ENCODE assay signal across 8 cellular contexts in the genomic region with DNA sequence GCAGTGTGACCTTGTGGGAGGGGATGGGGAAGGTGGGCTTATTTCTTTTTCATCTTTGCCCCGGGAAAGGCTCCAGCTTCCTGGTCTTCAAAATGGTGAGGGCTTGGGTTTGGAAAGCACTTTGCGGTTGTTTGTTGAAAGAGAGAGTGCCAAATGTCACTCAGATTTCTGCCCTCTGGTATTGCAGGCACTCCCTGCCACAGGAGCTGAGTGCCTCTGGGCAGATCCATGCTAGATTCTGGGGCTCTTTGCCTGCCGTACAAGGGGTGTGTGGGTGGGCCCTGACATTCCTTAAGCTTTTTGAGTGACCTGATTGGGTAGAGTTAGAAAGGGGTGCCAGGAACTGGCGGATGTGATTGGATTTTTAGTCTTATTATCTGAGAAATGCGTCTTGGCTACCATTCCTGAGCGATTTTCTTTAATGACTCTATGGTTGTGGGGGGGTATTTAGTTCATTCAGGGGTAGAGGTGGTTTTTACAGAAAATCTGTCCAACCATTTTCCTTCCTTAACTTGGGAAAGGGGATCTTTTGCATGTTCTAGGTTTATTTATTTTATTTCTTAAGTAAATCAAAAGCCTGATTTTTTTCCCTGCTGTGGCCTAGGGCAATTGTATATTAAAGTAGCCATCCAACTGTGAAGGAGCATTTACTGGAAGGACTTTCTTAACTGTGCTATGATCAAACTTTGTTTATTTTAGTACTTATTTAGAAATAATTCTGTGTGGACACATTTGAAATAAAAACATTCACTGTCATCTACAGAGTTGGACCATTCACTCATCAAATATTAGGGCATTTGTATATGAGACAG. TPM values are rescaled to one million over a fixed set of nuclear protein-coding genes. Genes with fewer than 3 reads are reported as not detected.
A peak's percentile ranks its signal among the peaks of the same experiment; 100 is the strongest.
DNase-seq lines count a peak whose midpoint lies in the region; ATAC-seq, FAIRE-seq and TF ChIP-seq lines count a peak whose summit lies in the region.

No MANE protein-coding gene starts in this region.

- H3K36me3 Mint-ChIP-seq in astrocyte (ENCODE audit: low read depth, unreplicated experiment) = no peaks in the 10 kb centered on the region
- no peaks in the 10 kb centered on the region for H3K36me3 Mint-ChIP-seq in activated CD4-positive, alpha-beta memory T cell treated with anti-CD3 and anti-CD28 coated beads for 36 hours

- H3K9me3 ChIP-seq in heart right ventricle = no peaks in the 10 kb centered on the region
- H3K9me3 ChIP-seq in astrocyte (ENCODE audit: insufficient read depth, low read depth, low read length) = no peaks in the 10 kb centered on the region

- H3K27me3 ChIP-seq in heart right ventricle (no peaks in the 10 kb centered on the region), astrocyte (ENCODE audit: insufficient read depth, low read length) (no peaks in the 10 kb centered on the region), kidney epithelial cell (ENCODE audit: control insufficient read depth, insufficient read depth, low read length) (no peaks in the 10 kb centered on the region)

- no peak overlapping the region for H2AFZ ChIP-seq in astrocyte (ENCODE audit: low read depth, low read length)

- H3K27ac Mint-ChIP-seq in astrocyte (ENCODE audit: unreplicated experiment) = no peak overlapping the region
- no peak overlapping the region for H3K27ac Mint-ChIP-seq in activated CD4-positive, alpha-beta memory T cell treated with anti-CD3 and anti-CD28 coated beads for 36 hours

- no peak for DNase-seq in heart right ventricle
- DNase-seq in cardiac septum (ENCODE audit: low spot score) = no peak
- DNase-seq in astrocyte (ENCODE audit: low read depth) = peak; percentile 90
- no peak for DNase-seq in kidney epithelial cell (ENCODE audit: low read depth)
- DNase-seq in NCI-H1436 treated with DMSO at 0.1 percent for 48 hours (lab: John Stamatoyannopoulos, UW) = no peak
- no peak for DNase-seq in NCI-H526 treated with DMSO at 0.1 percent for 48 hours (lab: John Stamatoyannopoulos, UW)
- DNase-seq in activated CD4-positive, alpha-beta memory T cell treated with anti-CD3 and anti-CD28 coated beads for 36 hours = no peak

- peak overlapping the region in 7 of 10 donors; percentile 4 to 99 (median 84) for H3K4me3 ChIP-seq in heart right ventricle
- H3K4me3 ChIP-seq in astrocyte (ENCODE audit: insufficient read depth, low read depth, low read length) = peak overlapping the region; percentile 73
- peak overlapping the region; percentile 15 for H3K4me3 ChIP-seq in kidney epithelial cell (ENCODE audit: low read depth, low read length)

- 18 to 27% methylated on average over 6 of the region's 6 CpGs for WGBS in heart right ventricle, 2 donors

- H3K79me2 ChIP-seq in astrocyte (ENCODE audit: insufficient read depth, low read length) = peaks cover 78% of the 10 kb centered on the region

- ATAC-seq in heart right ventricle (peak in 1 of 8 donors; percentile 16), GM19351 (IDR thresholded peaks at IDR 0.05; ENCODE audit: unreplicated experiment) (no peak)

- H3K36me3 ChIP-seq in heart right ventricle = no peaks in the 10 kb centered on the region
- no peaks in the 10 kb centered on the region for H3K36me3 ChIP-seq in astrocyte (ENCODE audit: insufficient read depth, low read length)
- H3K36me3 ChIP-seq in kidney epithelial cell (ENCODE audit: control insufficient read depth, insufficient read depth, low read length) = no peaks in the 10 kb centered on the region

- POLR2A ChIA-PET in activated CD4-positive, alpha-beta memory T cell treated with anti-CD3 and anti-CD28 coated beads for 36 hours (lab: Charles Lee) = no interaction called here

- TF ChIP-seq CTCF in heart right ventricle (IDR thresholded peaks at IDR 0.05) = no peak
- TF ChIP-seq CTCF in astrocyte (IDR thresholded peaks at IDR 0.05; ENCODE audit: insufficient read depth, low read depth, low read length) = no peak
- no peak for TF ChIP-seq CTCF in kidney epithelial cell (IDR thresholded peaks at IDR 0.05; ENCODE audit: insufficient read depth, low read length, poor library complexity, severe bottlenecking)

- H3K4me1 ChIP-seq in heart right ventricle = peaks cover 14 to 84% (median 63%) of the 10 kb centered on the region in 9 donors
- peaks cover 48% of the 10 kb centered on the region for H3K4me1 ChIP-seq in astrocyte (ENCODE audit: insufficient read depth, low read length)

- peak overlapping the region; percentile 96 for H3K4me2 ChIP-seq in astrocyte (ENCODE audit: low read length)

- no peaks in the 10 kb centered on the region for H3K27me3 Mint-ChIP-seq in astrocyte (ENCODE audit: low read depth, unreplicated experiment)
- H3K27me3 Mint-ChIP-seq in activated CD4-positive, alpha-beta memory T cell treated with anti-CD3 and anti-CD28 coated beads for 36 hours = no peaks in the 10 kb centered on the region

- CTCF ChIA-PET in activated CD4-positive, alpha-beta memory T cell treated with anti-CD3 and anti-CD28 coated beads for 36 hours (lab: Charles Lee) = interaction anchor here (0.6 to 3.3 kb wide), 2 partner anchors 127 to 380 kb away, joined by 3 to 23 read pairs; no protein-coding TSS in a partner anchor

- H3K4me3 Mint-ChIP-seq in astrocyte (ENCODE audit: unreplicated experiment) = no peak overlapping the region
- no peak overlapping the region for H3K4me3 Mint-ChIP-seq in activated CD4-positive, alpha-beta memory T cell treated with anti-CD3 and anti-CD28 coated beads for 36 hours

- peaks cover 76% of the 10 kb centered on the region for H4K20me1 ChIP-seq in astrocyte (ENCODE audit: insufficient read depth, low read length)

- no peak for FAIRE-seq in astrocyte (lab: Jason Lieb, UNC)

- intact Hi-C loops in heart right ventricle (cut with DNase I) (loop anchor here in 7 of 10 donors (2.0 to 10.0 kb wide), 6 partner anchors 48 to 127 kb away; no protein-coding TSS in a partner anchor), cardiac septum (cut with DNase I) (loop anchor here (5.0 kb wide), 3 partner anchors 48 to 113 kb away; no protein-coding TSS in a partner anchor)
- intact Hi-C loops in activated CD4-positive, alpha-beta memory T cell treated with anti-CD3 and anti-CD28 coated beads for 36 hours (cut with micrococcal nuclease) = loop anchor here (10.0 kb wide), 1 partner anchor 51 kb away; no protein-coding TSS in a partner anchor

- H3K9me3 Mint-ChIP-seq in astrocyte (ENCODE audit: unreplicated experiment) = no peaks in the 10 kb centered on the region
- peaks cover 4% of the 10 kb centered on the region for H3K9me3 Mint-ChIP-seq in activated CD4-positive, alpha-beta memory T cell treated with anti-CD3 and anti-CD28 coated beads for 36 hours

- peaks cover 28% of the 10 kb centered on the region for H3K4me1 Mint-ChIP-seq in astrocyte (ENCODE audit: low read depth, unreplicated experiment)
- H3K4me1 Mint-ChIP-seq in activated CD4-positive, alpha-beta memory T cell treated with anti-CD3 and anti-CD28 coated beads for 36 hours (ENCODE audit: low read depth) = peaks cover 29% of the 10 kb centered on the region

- H3K27ac ChIP-seq in heart right ventricle (peak overlapping the region in 8 of 10 donors; percentile 67 to 99 (median 96)), astrocyte (ENCODE audit: low read depth, low read length) (peak overlapping the region; percentile 24)

- peak overlapping the region; percentile 84 for H3K9ac ChIP-seq in astrocyte (ENCODE audit: low read length)

RNA-seq across cellular contexts. Expression of a gene that starts 3.2 kb away (rescaled TPM):
- total RNA-seq in heart right ventricle = 10 to 100 TPM; 69.1 to 96.5 (median 74.0) TPM
- polyA plus RNA-seq in heart right ventricle = 10 to 100 TPM; 20.8 to 23.3 TPM
- 93.0 TPM for total RNA-seq in cardiac septum
- 55.2 and 57.9 TPM in 2 replicates for total RNA-seq in astrocyte
- 30.9 and 31.6 TPM in 2 replicates for total RNA-seq in kidney epithelial cell
- total RNA-seq in activated CD4-positive, alpha-beta memory T cell treated with anti-CD3 and anti-CD28 coated beads for 36 hours = 10 to 100 TPM; 17.8 to 18.5 TPM

RNA-seq across cellular contexts. Expression of a gene that starts 13.4 kb away (rescaled TPM):
- total RNA-seq in heart right ventricle (100 to 1,000 TPM in 2 of 10 donors, 10 to 100 TPM in 8; 68.7 to 123 (median 79.0) TPM), cardiac septum (77.3 TPM), astrocyte (262 and 278 TPM in 2 replicates), kidney epithelial cell (157 and 198 TPM in 2 replicates)
- 100 to 1,000 TPM in 1 of 2 donors, 10 to 100 TPM in 1; 96.9 to 192 TPM for polyA plus RNA-seq in heart right ventricle
- total RNA-seq in activated CD4-positive, alpha-beta memory T cell treated with anti-CD3 and anti-CD28 coated beads for 36 hours = 100 to 1,000 TPM; 108 to 117 TPM

Comparison
In these comparisons a context has a peak if more than half of its experiments do, and no peak if none do; other contexts are left out.
1. H3K4me3 ChIP-seq: peak in every context shown above with its lines; median percentile 84 in heart right ventricle; 73 in astrocyte; 15 in kidney epithelial cell.